In the genomic region with DNA sequence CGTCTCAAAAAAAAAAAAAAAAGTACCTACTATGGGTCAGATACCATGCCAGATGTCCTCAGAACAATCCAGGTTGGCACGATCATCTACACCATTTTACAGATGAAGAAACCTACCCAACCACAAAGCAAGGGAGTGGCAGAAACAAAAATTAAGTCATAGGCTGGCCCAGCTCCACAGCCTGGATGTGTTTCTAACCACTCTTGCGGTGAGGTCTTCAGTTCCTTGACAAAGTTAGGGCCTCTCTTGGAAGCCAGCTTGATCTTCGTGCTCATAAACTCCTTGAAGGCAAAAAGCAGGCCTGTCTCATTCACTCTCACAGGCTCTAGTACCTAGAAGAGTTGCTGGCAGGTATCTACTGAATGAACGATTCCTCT, we compare ENCODE assay signal across 9 cellular contexts. TPM values are rescaled to one million over a fixed set of nuclear protein-coding genes. Genes with fewer than 3 reads are reported as not detected.
DNase-seq lines count a peak whose midpoint lies in the region; ATAC-seq and TF ChIP-seq lines count a peak whose summit lies in the region.
"Had no signal": no experiment of that assay in that cellular context is flagged by ENCODE, and none has a peak within 500 bp of the region (broad histone marks: within the 10 kb centered on the region; RNA-seq: fewer than 3 reads in every experiment).

No MANE protein-coding gene starts in this region.

- H3K27me3 ChIP-seq in osteoblast (ENCODE audit: insufficient read depth, low read length) = no peaks in the 10 kb centered on the region

- no peak for TF ChIP-seq CTCF in choroid plexus epithelial cell (conservative IDR thresholded peaks at IDR 0.05; ENCODE audit: low read depth, low read length)
- TF ChIP-seq CTCF in osteoblast (IDR thresholded peaks at IDR 0.05; ENCODE audit: extremely low read depth, low read depth, low read length) = no peak

- no peak for ATAC-seq in HG02623 (IDR thresholded peaks at IDR 0.05; ENCODE audit: unreplicated experiment)
- ATAC-seq in HG03095 (IDR thresholded peaks at IDR 0.05; ENCODE audit: unreplicated experiment) = no peak

- H4K20me1 ChIP-seq in osteoblast (ENCODE audit: insufficient read depth, low read length) = peaks cover 80% of the 10 kb centered on the region

- H3K4me3 ChIP-seq in choroid plexus epithelial cell (ENCODE audit: low read depth, low read length) (no peak overlapping the region), osteoblast (ENCODE audit: insufficient read depth, low read length) (peak overlapping the region; percentile 2)

- no peak overlapping the region for H2AFZ ChIP-seq in osteoblast (ENCODE audit: low read length)

- in situ Hi-C loops in Caki2 (cut with HindIII; ENCODE audit: low pct_unique_long_range_greater_than_20kb, low sequenced_read_pairs) = no loop called here

- peak overlapping the region; percentile 78 for H3K27ac ChIP-seq in osteoblast (ENCODE audit: low read depth, low read length)

- no peaks in the 10 kb centered on the region for H3K36me3 ChIP-seq in osteoblast (ENCODE audit: insufficient read depth, low read length)

- no peaks in the 10 kb centered on the region for H3K9me3 ChIP-seq in osteoblast (ENCODE audit: low read depth, low read length)

- peak overlapping the region; percentile 69 for H3K4me2 ChIP-seq in osteoblast (ENCODE audit: insufficient read depth, low read length)

- peaks cover 26% of the 10 kb centered on the region for H3K4me1 ChIP-seq in osteoblast (ENCODE audit: insufficient read depth, low read length)

- DNase-seq in Caki2 (ENCODE audit: low read depth) (peak; percentile 73), LHCN-M2 (ENCODE audit: low read depth) (peak; percentile 76), choroid plexus epithelial cell (ENCODE audit: low read depth) (peak; percentile 68), osteoblast (ENCODE audit: insufficient read length, low spot score, missing footprints) (peak; percentile 91), NCI-H510A (lab: John Stamatoyannopoulos, UW) (no peak), NOMO-1 treated with dmso at 0.1 percent for 144 hours (lab: John Stamatoyannopoulos, UW; ENCODE audit: unreplicated experiment) (no peak)
- DNase-seq: SHP77 treated with DMSO at 0.1 percent for 48 hours had no signal

- H3K79me2 ChIP-seq in osteoblast (ENCODE audit: insufficient read depth, low read length) = peaks cover 55% of the 10 kb centered on the region

RNA-seq across cellular contexts. Expression of gene GGA2, which starts 6.2 kb away (rescaled TPM):
- 52.7 and 67.6 TPM in 2 replicates for total RNA-seq in Caki2 (2014; rRNA removed; shearing (Covaris generic); ENCODE audit: low replicate concordance)
- 32.1 and 34.2 TPM in 2 replicates for total RNA-seq in LHCN-M2 (2014; rRNA removed)
- polyA plus RNA-seq in LHCN-M2 (2012) = 25.0 TPM
- 18.1 and 26.2 TPM in 2 replicates for total RNA-seq in osteoblast

RNA-seq across cellular contexts. Expression of gene COG7, which starts 51.1 kb away (rescaled TPM):
- 29.4 and 42.6 TPM in 2 replicates for total RNA-seq in Caki2 (2014; rRNA removed; shearing (Covaris generic); ENCODE audit: low replicate concordance)
- total RNA-seq in LHCN-M2 (2014; rRNA removed) = 12.2 and 12.5 TPM in 2 replicates
- 10.0 TPM for polyA plus RNA-seq in LHCN-M2 (2012)
- 17.0 and 20.9 TPM in 2 replicates for total RNA-seq in osteoblast

RNA-seq across cellular contexts. Expression of gene EARS2, which starts 53.1 kb away (rescaled TPM):
- 32.9 and 108 TPM in 2 replicates for total RNA-seq in Caki2 (2014; rRNA removed; shearing (Covaris generic); ENCODE audit: low replicate concordance)
- total RNA-seq in LHCN-M2 (2014; rRNA removed) = 28.8 and 31.4 TPM in 2 replicates
- polyA plus RNA-seq in LHCN-M2 (2012) = 13.8 TPM
- total RNA-seq in osteoblast = 26.8 and 32.6 TPM in 2 replicates

RNA-seq across cellular contexts. Expression of gene UBFD1, which starts 53.5 kb away (rescaled TPM):
- 69.9 and 120 TPM in 2 replicates for total RNA-seq in Caki2 (2014; rRNA removed; shearing (Covaris generic); ENCODE audit: low replicate concordance)
- total RNA-seq in LHCN-M2 (2014; rRNA removed) (156 and 172 TPM in 2 replicates), osteoblast (94.3 and 109 TPM in 2 replicates)
- polyA plus RNA-seq in LHCN-M2 (2012) = 32.8 TPM

Comparison
In these comparisons a context has a peak if more than half of its experiments do, and no peak if none do; other contexts are left out.
1. DNase-seq: peak in Caki2 (single experiment), LHCN-M2 (single experiment), choroid plexus epithelial cell (single experiment) and osteoblast (single experiment); none in NCI-H510A (single experiment) and NOMO-1 treated with dmso at 0.1 percent for 144 hours (single experiment).